12 cellular contexts compared by ENCODE assay signal in genomic region chr17:27458524-27458908, GRCh38. TPM values are rescaled to one million over a fixed set of nuclear protein-coding genes. Genes with fewer than 3 reads are reported as not detected.
DNase-seq lines count a peak whose midpoint lies in the region; FAIRE-seq and TF ChIP-seq lines count a peak whose summit lies in the region.
"Had no signal": no experiment of that assay in that cellular context is flagged by ENCODE, and none has a peak within 500 bp of the region (broad histone marks: within the 10 kb centered on the region; RNA-seq: fewer than 3 reads in every experiment).

No MANE protein-coding gene starts in this region.

- no peak overlapping the region for H3K23ac ChIP-seq in H1 (ENCODE audit: insufficient read length)

- peaks cover 10 to 29% of the 10 kb centered on the region in 2 experiments for H4K20me1 ChIP-seq in H1 (replicated peaks in 1 of 2; ENCODE audit: control insufficient read depth in 1 of 2, insufficient read depth in 2 of 2, low read length in 2 of 2)

- H2AK5ac ChIP-seq in H1 (ENCODE audit: low read depth, low read length): no peak overlapping the region

- no peak overlapping the region for H3K27ac ChIP-seq in H1 (ENCODE audit: low read depth, low read length)
- H3K27ac ChIP-seq: cardiac muscle cell, GM23248 had no signal

- no peaks in the 10 kb centered on the region for H3K9me3 ChIP-seq in H1 (ENCODE audit: insufficient read depth in 2 of 2, low read depth in 1 of 2, low read length in 1 of 2)
- H3K9me3 ChIP-seq in neuron (ENCODE audit: low read length): no peaks in the 10 kb centered on the region
- H3K9me3 ChIP-seq: upper lobe of left lung had no signal

- peak overlapping the region; percentile 76 to 95 for H3K4me2 ChIP-seq in H1 (ENCODE audit: insufficient read depth in 1 of 2, low read depth in 2 of 2, low read length in 2 of 2)

- WGBS in H1 (ENCODE audit: extremely low coverage in 1 of 2, insufficient coverage in 1 of 2, insufficient read length in 1 of 2, insufficient replicate concordance in 2 of 2, low coverage in 1 of 2, low lambda C conversion rate in 2 of 2, missing lambda C conversion rate in 1 of 2), 2 experiments: 38% methylated on average over 6 of the region's 6 CpGs; no CpG with 5 or more reads in 1 of the 2 experiments

- H3K4me3 ChIP-seq in H1 (ENCODE audit: extremely low read depth in 1 of 4, insufficient read depth in 2 of 4, low read depth in 3 of 4, low read length in 4 of 4) (peak overlapping the region; percentile 50 to 82 (median 64); a peak in 6 of 8 replicates), neuron (ENCODE audit: low read length) (peak overlapping the region; percentile 91)

- peaks cover 3 to 66% of the 10 kb centered on the region in 2 experiments; a peak in 3 of 4 replicates for H3K79me2 ChIP-seq in H1 (ENCODE audit: control insufficient read depth in 1 of 2, insufficient read depth in 2 of 2, low read length in 2 of 2)

- DNase-seq in Daoy (ENCODE audit: low read depth) (peak; percentile 67), NCI-H345 treated with DMSO at 0.1 percent for 48 hours (lab: John Stamatoyannopoulos, UW; ENCODE audit: unreplicated experiment) (peak; percentile 75), H1 (ENCODE audit: low read depth in 1 of 2, low spot score in 2 of 2) (peak in 1 of 2 experiments; percentile 38), NOMO-1 treated with dmso at 0.1 percent for 144 hours (lab: John Stamatoyannopoulos, UW; ENCODE audit: unreplicated experiment) (no peak), activated gamma-delta T cell (lab: John Stamatoyannopoulos, UW) (no peak), NCI-H82 treated with DMSO at 0.1 percent for 48 hours (lab: John Stamatoyannopoulos, UW; ENCODE audit: unreplicated experiment) (no peak)
- DNase-seq: GM23248, NCI-H2227 treated with DMSO at 0.1 percent for 48 hours, T-helper 9 cell, upper lobe of left lung had no signal

- H2BK15ac ChIP-seq in H1 (ENCODE audit: low read length): no peak overlapping the region

- TF ChIP-seq CTCF in H1 (IDR thresholded peaks at IDR 0.05; ENCODE audit: control extremely low read depth in 1 of 3, insufficient read depth in 1 of 3, low read depth in 1 of 3, low read length in 3 of 3): no peak

- peaks cover 13% of the 10 kb centered on the region; the same call in 1 of the 2 replicates for H3K23me2 ChIP-seq in H1 (ENCODE audit: low read depth, low read length)

- no peaks in the 10 kb centered on the region for H3K36me3 ChIP-seq in H1 (ENCODE audit: control insufficient read depth in 2 of 4, insufficient read depth in 4 of 4, low read length in 3 of 4)
- H3K36me3 ChIP-seq in neuron (ENCODE audit: insufficient read depth, low read length): no peaks in the 10 kb centered on the region
- H3K36me3 ChIP-seq: cardiac muscle cell, upper lobe of left lung had no signal

- H3K18ac ChIP-seq in H1 (ENCODE audit: extremely low read depth, low read length): no peak overlapping the region

- no peak overlapping the region for H3K56ac ChIP-seq in H1 (replicated peaks; ENCODE audit: insufficient read length, low read depth, low read length)

- TF ChIP-seq POLR2A in H1 (IDR thresholded peaks at IDR 0.05; ENCODE audit: control extremely low read depth in 1 of 2, low read depth in 2 of 2, low read length in 2 of 2): no peak

- H2BK12ac ChIP-seq in H1 (ENCODE audit: low read depth, low read length): peak overlapping the region; percentile 20; the same call in 1 of the 2 replicates

- FAIRE-seq in H1 (lab: Jason Lieb, UNC): no peak

- CTCF ChIA-PET in H1 (lab: Charles Lee; ENCODE audit: partially characterized antibody): interaction anchor here (0.6 to 17.4 kb wide), 19 partner anchors 10 to 194 kb away, joined by 3 to 209 read pairs (median 4); no protein-coding TSS in a partner anchor

- peaks cover 2 to 30% (median 11%) of the 10 kb centered on the region in 4 experiments for H3K4me1 ChIP-seq in H1 (replicated peaks in 1 of 4; ENCODE audit: control insufficient read depth in 3 of 4, insufficient read depth in 4 of 4, low read length in 3 of 4)
- peaks cover 23% of the 10 kb centered on the region for H3K4me1 ChIP-seq in neuron (ENCODE audit: insufficient read depth, low read length)

- no peak overlapping the region for H4K91ac ChIP-seq in H1 (replicated peaks; ENCODE audit: insufficient read length, low read length)

- no peak overlapping the region for H2AFZ ChIP-seq in H1 (ENCODE audit: low read length)
- no peak overlapping the region for H2AFZ ChIP-seq in neuron (ENCODE audit: low read depth, low read length)

- H3K79me1 ChIP-seq in H1 (ENCODE audit: low read depth, low read length): peaks cover 16% of the 10 kb centered on the region

- peak overlapping the region in 2 of 4 experiments; percentile 13 to 16; a peak in 2 of 7 replicates for H3K9ac ChIP-seq in H1 (replicated peaks in 1 of 4; ENCODE audit: extremely low read depth in 1 of 4, low read depth in 3 of 4, low read length in 3 of 4)
- H3K9ac ChIP-seq: GM23248 had no signal

- TF ChIP-seq EP300 in H1 (IDR thresholded peaks at IDR 0.05; ENCODE audit: borderline replicate concordance in 1 of 2, low read depth in 2 of 2, low read length in 2 of 2): no peak

- no peak overlapping the region for H2BK20ac ChIP-seq in H1 (ENCODE audit: low read length)

- no peak overlapping the region for H4K5ac ChIP-seq in H1 (ENCODE audit: insufficient read length, low read depth, low read length)

- H3K4ac ChIP-seq in H1 (replicated peaks; ENCODE audit: insufficient read length, low read depth, low read length): no peak overlapping the region

- TF ChIP-seq RAD21 in H1 (IDR thresholded peaks at IDR 0.05 in 1 of 2, conservative IDR thresholded peaks at IDR 0.05 in 1 of 2; ENCODE audit: low read depth in 2 of 2, low read length in 2 of 2): no peak

- no peak overlapping the region for H4K8ac ChIP-seq in H1 (ENCODE audit: extremely low read depth, insufficient read depth, low read length)

- H2BK5ac ChIP-seq in H1 (ENCODE audit: low read depth, low read length): no peak overlapping the region

- POLR2A ChIA-PET in H1 (lab: Charles Lee; ENCODE audit: partially characterized antibody): interaction anchor here (0.7 to 1.7 kb wide), 8 partner anchors 8 to 117 kb away, joined by 3 to 6 read pairs (median 4); no protein-coding TSS in a partner anchor

- no peak overlapping the region for H2BK120ac ChIP-seq in H1 (replicated peaks; ENCODE audit: low read depth, low read length)

- H3K27me3 ChIP-seq in H1 (replicated peaks in 1 of 4; ENCODE audit: control insufficient read depth in 3 of 4, extremely low read depth in 1 of 4, insufficient read depth in 3 of 4, low read length in 3 of 4) (peaks cover 0 to 9% (median 5%) of the 10 kb centered on the region in 4 experiments; a peak in 4 of 7 replicates), neuron (ENCODE audit: insufficient read depth, low read length) (peaks cover 2% of the 10 kb centered on the region)
- H3K27me3 ChIP-seq: cardiac muscle cell, upper lobe of left lung had no signal

- no peak overlapping the region for H3K14ac ChIP-seq in H1 (ENCODE audit: insufficient read length)

TF ChIP-seq in H1, 55 proteins besides CTCF, POLR2A, EP300 and RAD21:
- TF ChIP-seq JUN (IDR thresholded peaks at IDR 0.05; ENCODE audit: low read depth, low read length) (0 out of 2 replicates have a peak, but pooled peaks have one; percentile 3), BACH1 (IDR thresholded peaks at IDR 0.05; ENCODE audit: low read length) (0 out of 2 replicates have a peak, but pooled peaks have one; percentile 12), CTBP2 (IDR thresholded peaks at IDR 0.05; ENCODE audit: borderline replicate concordance, insufficient read depth, insufficient read length, low read length) (peak; percentile 70), SUZ12 (IDR thresholded peaks at IDR 0.05; ENCODE audit: low read length) (no peak), JUND (IDR thresholded peaks at IDR 0.05; ENCODE audit: low read length) (peak; percentile 78; the same call in 1 of the 2 replicates)
TF ChIP-seq in H1: peak in this region for 4.

RNA-seq across cellular contexts. Expression of gene KSR1, which starts 2.3 kb away (rescaled TPM):
- total RNA-seq in Daoy (2014; rRNA removed; shearing (Covaris generic)): 55.3 and 59.5 TPM in 2 replicates
- 33.9 and 34.7 TPM in 2 replicates for total RNA-seq in H1 (2021; fragmentation: NEBNext Ultra II Directional; extraction: Animal tissue kit (Norgen Biotek cat#: 25700))
- 14.1 and 26.8 TPM in 2 replicates for polyA plus RNA-seq in H1 (2011; rRNA removed)
- polyA plus RNA-seq in H1 (2011; cell fraction: cytosol; rRNA removed): 20.7 TPM
- 87.7 TPM for polyA plus RNA-seq in H1 (2011; cell fraction: nucleus; rRNA removed)
- 19.6 to 26.5 TPM (median 24.3 TPM) in 4 replicates for polyA plus RNA-seq in H1 (2012, experiment 1 of 2)
- polyA plus RNA-seq in H1 (2012, experiment 2 of 2): 23.5 TPM
- polyA plus RNA-seq in H1 (2013, experiment 1 of 2): 21.2 TPM
- 21.5 TPM for polyA plus RNA-seq in H1 (2013, experiment 2 of 2)
- polyA minus RNA-seq in H1 (2011; rRNA and poly(A)+ RNA removed): 30.5 and 37.0 TPM in 2 replicates
- 30.8 TPM for polyA minus RNA-seq in H1 (2011; cell fraction: cytosol; rRNA and poly(A)+ RNA removed)
- 56.9 TPM for polyA minus RNA-seq in H1 (2011; cell fraction: nucleus; rRNA and poly(A)+ RNA removed)

Comparison
In these comparisons a context has a peak if more than half of its experiments do, and no peak if none do; other contexts are left out.
1. DNase-seq: peak in Daoy (single experiment) and NCI-H345 treated with DMSO at 0.1 percent for 48 hours (single experiment); none in NOMO-1 treated with dmso at 0.1 percent for 144 hours (single experiment), activated gamma-delta T cell (single experiment) and NCI-H82 treated with DMSO at 0.1 percent for 48 hours (single experiment).